ENCODE assay signal across 33 cellular contexts in genomic region chr11:2347449-2347848, GRCh38. TPM values are rescaled to one million over a fixed set of nuclear protein-coding genes. Genes with fewer than 3 reads are reported as not detected.
"Had no signal": no experiment of that assay in that cellular context is flagged by ENCODE, and none has a peak within 500 bp of the region (broad histone marks: within the 10 kb centered on the region; RNA-seq: fewer than 3 reads in every experiment).

No MANE protein-coding gene starts in this region.

- DNase-seq: activated CD4-positive, alpha-beta T cell treated with anti-CD3 and anti-CD28 coated beads for 4 hours; activated CD4-positive, alpha-beta T cell treated with anti-CD3 and anti-CD28 coated beads, Interleukin-2, amount 10 ng/mL, durations not matched to agents 7 days and 5 days; activated CD4-positive, alpha-beta T cell treated with anti-CD3 and anti-CD28 coated beads, Interleukin-2, amount 50 U/mL, for 48 hours; activated CD4-positive, CD25-positive, alpha-beta regulatory T cell; activated CD4-positive, CD25-positive, alpha-beta regulatory T cell treated with anti-CD3 and anti-CD28 coated beads, Interleukin-2, amount 50 U/mL, for 72 hours; activated CD8-positive, alpha-beta memory T cell treated with anti-CD3 and anti-CD28 coated beads for 24 hours; activated CD8-positive, alpha-beta T cell treated with anti-CD3 and anti-CD28 coated beads for 36 hours; activated gamma-delta T cell treated with Interleukin-2 at 50 U/mL for 16 hours; activated naive CD4-positive, alpha-beta T cell treated with anti-CD3 and anti-CD28 coated beads, Interleukin-2, amount 50 U/mL, for 16 hours; activated naive CD4-positive, alpha-beta T cell treated with Interleukin-2 at 50 U/mL for 16 hours; activated T-cell treated with anti-CD3 and anti-CD28 coated beads, Interleukin-2, amount 50 U/mL, for 4 hours; amniotic stem cell; anterior cingulate cortex; brain microvascular endothelial cell; caudate nucleus; cortex of kidney; dermis blood vessel endothelial cell; effector CD8-positive, alpha-beta T cell; esophagus squamous epithelium; foreskin melanocyte; T-helper 2 cell had no signal

- H3K27me3 ChIP-seq: brain microvascular endothelial cell, gastroesophageal sphincter had no signal

- H3K27ac Mint-ChIP-seq: activated CD4-positive, alpha-beta T cell treated with anti-CD3 and anti-CD28 coated beads, Interleukin-2, amount 10 ng/mL, durations not matched to agents 7 days and 5 days; activated CD8-positive, alpha-beta T cell treated with anti-CD3 and anti-CD28 coated beads for 36 hours; activated naive CD8-positive, alpha-beta T cell; activated T-helper 1 cell treated with anti-CD3 and anti-CD28 coated beads, Interleukin-12 subunit alpha, Interleukin-12 subunit beta, Interleukin-2, Interleukin-4 antibody, amounts not matched to agents 30 ng/mL and 10 ng/mL and 1 ng/mL, durations not matched to agents 14 hours and 24 hours and 36 hours; activated T-helper 2 cell treated with anti-CD3 and anti-CD28 coated beads, Interferon-gamma antibody, Interleukin-2, Interleukin-4, amounts not matched to agents 10 μg/mL and 5 μg/mL and 100 μg/mL, durations not matched to agents 14 hours and 24 hours and 36 hours had no signal

- ATAC-seq: activated CD8-positive, alpha-beta T cell treated with anti-CD3 and anti-CD28 coated beads for 36 hours; activated T-cell treated with anti-CD3 and anti-CD28 coated beads, Interleukin-2, amount 50 U/mL, for 4 hours; gastroesophageal sphincter had no signal

- H3K4me3 ChIP-seq: esophagus squamous epithelium, gastroesophageal sphincter had no signal

- H3K36me3 ChIP-seq: brain microvascular endothelial cell, esophagus squamous epithelium, gastroesophageal sphincter had no signal

- H3K27me3 Mint-ChIP-seq: activated CD8-positive, alpha-beta T cell treated with anti-CD3 and anti-CD28 coated beads for 36 hours; activated naive CD8-positive, alpha-beta T cell had no signal

- H3K4me3 Mint-ChIP-seq: activated CD4-positive, alpha-beta T cell treated with anti-CD3 and anti-CD28 coated beads, Interleukin-2, amount 10 ng/mL, durations not matched to agents 7 days and 5 days; activated CD8-positive, alpha-beta T cell treated with anti-CD3 and anti-CD28 coated beads for 36 hours; activated naive CD8-positive, alpha-beta T cell; activated T-cell treated with anti-CD3 and anti-CD28 coated beads, Interleukin-2, amount 50 U/mL, for 4 hours; activated T-helper 1 cell treated with anti-CD3 and anti-CD28 coated beads, Interleukin-12 subunit alpha, Interleukin-12 subunit beta, Interleukin-2, Interleukin-4 antibody, amounts not matched to agents 30 ng/mL and 10 ng/mL and 1 ng/mL, durations not matched to agents 14 hours and 24 hours and 36 hours had no signal

- H3K27ac ChIP-seq: brain microvascular endothelial cell, epithelial cell of prostate, esophagus squamous epithelium, gastroesophageal sphincter had no signal

- H3K4me1 Mint-ChIP-seq: activated CD4-positive, alpha-beta T cell treated with anti-CD3 and anti-CD28 coated beads, Interleukin-2, amount 10 ng/mL, durations not matched to agents 7 days and 5 days had no signal

- H3K4me1 ChIP-seq: esophagus squamous epithelium, gastroesophageal sphincter had no signal

RNA-seq across cellular contexts. Expression of gene TSPAN32, which starts 45.6 kb away (rescaled TPM):
- total RNA-seq: astrocyte, bronchial epithelial cell, chondrocyte, dermis blood vessel endothelial cell, endothelial cell of umbilical vein, glomerular endothelial cell had no signal
- polyA plus RNA-seq: endothelial cell of umbilical vein, fibroblast of lung had no signal

RNA-seq across cellular contexts. Expression of gene C11orf21, which starts 45.7 kb away (rescaled TPM):
- total RNA-seq: astrocyte, bronchial epithelial cell, chondrocyte, dermis blood vessel endothelial cell, endothelial cell of umbilical vein, fibroblast of villous mesenchyme, glomerular endothelial cell had no signal
- polyA plus RNA-seq: endothelial cell of umbilical vein, fibroblast of lung had no signal
